ENCODE assay signal across 15 cellular contexts in genomic region chr10:29522038-29522855, GRCh38.
A peak's percentile ranks its signal among the peaks of the same experiment; 100 is the strongest.
DNase-seq lines count a peak whose midpoint lies in the region; ATAC-seq, FAIRE-seq and TF ChIP-seq lines count a peak whose summit lies in the region.
"Had no signal": no experiment of that assay in that cellular context is flagged by ENCODE, and none has a peak within 500 bp of the region (broad histone marks: within the 10 kb centered on the region; RNA-seq: fewer than 3 reads in every experiment).

No MANE protein-coding gene starts in this region.

- no peaks in the 10 kb centered on the region for H3K27me3 Mint-ChIP-seq in CD8-positive, alpha-beta T cell (ENCODE audit: low read depth)
- H3K27me3 Mint-ChIP-seq: CD4-positive, CD25-positive, alpha-beta regulatory T cell; stimulated activated memory B cell treated with anti-CD40 and anti-IgM and Interleukin-4, amounts not matched to agents 10 μg/mL and 1 μg/mL and 100 μg/mL, for 72 hours had no signal

- H3K36me3 ChIP-seq in CD8-positive, alpha-beta T cell (ENCODE audit: insufficient read depth, low read length): peaks cover 8% of the 10 kb centered on the region
- H3K36me3 ChIP-seq in ascending aorta (peaks cover 40 to 65% of the 10 kb centered on the region in 2 donors), kidney (ENCODE audit: control insufficient read depth in 1 of 2, insufficient read depth in 2 of 2, low read length in 2 of 2) (peaks cover 0 to 4% of the 10 kb centered on the region in 2 donors)

- no peak for TF ChIP-seq CTCF in CD8-positive, alpha-beta T cell (IDR thresholded peaks at IDR 0.05)
- TF ChIP-seq CTCF in ascending aorta (IDR thresholded peaks at IDR 0.05) (no peak), kidney (IDR thresholded peaks at IDR 0.05; ENCODE audit: borderline replicate concordance, extremely low read depth, insufficient read depth) (no peak)

- H3K27ac ChIP-seq in CD8-positive, alpha-beta T cell (ENCODE audit: low read depth, low read length): no peak overlapping the region
- H3K27ac ChIP-seq in ascending aorta (peak overlapping the region; percentile 64), kidney (ENCODE audit: low read depth in 2 of 2, low read length in 2 of 2) (peak overlapping the region; percentile 54 to 73)

- no peak for FAIRE-seq in kidney (lab: Jason Lieb, UNC)

- CTCF ChIA-PET in CD8-positive, alpha-beta T cell (lab: Charles Lee): interaction anchor here (1.0 to 4.9 kb wide), 3 partner anchors 8 to 67 kb away, joined by 3 to 26 read pairs (median 4); no protein-coding TSS in a partner anchor

- H3K36me3 Mint-ChIP-seq in CD8-positive, alpha-beta T cell: peaks cover 79% of the 10 kb centered on the region
- H3K36me3 Mint-ChIP-seq: stimulated activated memory B cell treated with anti-CD40 and anti-IgM and Interleukin-4, amounts not matched to agents 10 μg/mL and 1 μg/mL and 100 μg/mL, for 72 hours had no signal

- no peak overlapping the region for H3K4me3 ChIP-seq in CD8-positive, alpha-beta T cell (ENCODE audit: low read depth, low read length)
- H3K4me3 ChIP-seq in ascending aorta: peak overlapping the region in 1 of 2 donors; percentile 20
- peak overlapping the region; percentile 41 to 53 for H3K4me3 ChIP-seq in kidney (ENCODE audit: low read length in 2 of 2)
- H3K4me3 ChIP-seq: lung had no signal

- peak overlapping the region in 1 of 2 donors; percentile 68 for H3K9ac ChIP-seq in kidney (ENCODE audit: low read length in 2 of 2)

- intact Hi-C loops in CD8-positive, alpha-beta T cell (cut with DNase I, micrococcal nuclease): no loop called here
- intact Hi-C loops in ascending aorta (cut with DNase I) (loop anchor here (10.0 kb wide), 1 partner anchor 213 kb away; no protein-coding TSS in a partner anchor), kidney (cut with DNase I) (no loop called here)

- H3K4me3 Mint-ChIP-seq in CD8-positive, alpha-beta T cell: peak overlapping the region; percentile 37
- H3K4me3 Mint-ChIP-seq: CD4-positive, CD25-positive, alpha-beta regulatory T cell; stimulated activated memory B cell treated with anti-CD40 and anti-IgM and Interleukin-4, amounts not matched to agents 10 μg/mL and 1 μg/mL and 100 μg/mL, for 72 hours had no signal

- no peak for ATAC-seq in CD8-positive, alpha-beta T cell
- ATAC-seq: stimulated activated memory B cell treated with anti-CD40 and anti-IgM and Interleukin-4, amounts not matched to agents 10 μg/mL and 1 μg/mL and 100 μg/mL, for 72 hours had no signal

- H3K9me3 ChIP-seq in CD8-positive, alpha-beta T cell (ENCODE audit: low read length): no peaks in the 10 kb centered on the region
- H3K9me3 ChIP-seq in ascending aorta (no peaks in the 10 kb centered on the region), kidney (ENCODE audit: control insufficient read depth in 1 of 2, low read length in 2 of 2) (no peaks in the 10 kb centered on the region)

- POLR2A ChIA-PET in CD8-positive, alpha-beta T cell (lab: Charles Lee): no interaction called here

- no peak overlapping the region for H3K27ac Mint-ChIP-seq in CD8-positive, alpha-beta T cell
- H3K27ac Mint-ChIP-seq: stimulated activated memory B cell treated with anti-CD40 and anti-IgM and Interleukin-4, amounts not matched to agents 10 μg/mL and 1 μg/mL and 100 μg/mL, for 72 hours had no signal

- peaks cover 4% of the 10 kb centered on the region for H3K4me1 Mint-ChIP-seq in CD8-positive, alpha-beta T cell (ENCODE audit: low read depth)
- H3K4me1 Mint-ChIP-seq: CD4-positive, CD25-positive, alpha-beta regulatory T cell; stimulated activated memory B cell treated with anti-CD40 and anti-IgM and Interleukin-4, amounts not matched to agents 10 μg/mL and 1 μg/mL and 100 μg/mL, for 72 hours had no signal

- DNase-seq in CD8-positive, alpha-beta T cell: no peak
- DNase-seq in ascending aorta (ENCODE audit: low spot score in 2 of 2): no peak
- DNase-seq in kidney: peak; percentile 84
- peak; percentile 64 for DNase-seq in retina
- DNase-seq in activated CD8-positive, alpha-beta memory T cell treated with anti-CD3 and anti-CD28 coated beads for 24 hours: no peak
- no peak for DNase-seq in activated CD4-positive, CD25-positive, alpha-beta regulatory T cell treated with anti-CD3 and anti-CD28 coated beads, Interleukin-2, amount 50 U/mL, for 72 hours
- DNase-seq in pons (ENCODE audit: low spot score): no peak
- no peak for DNase-seq in HT-29 (ENCODE audit: low spot score)
- DNase-seq: amniotic stem cell; CD4-positive, CD25-positive, alpha-beta regulatory T cell; NCI-H774; stimulated activated CD4-positive, alpha-beta T cell treated with anti-CD3 and anti-CD28 coated beads, Interleukin-15, amount 100 ng/mL, for 24 hours; SW 1271 had no signal

- no peaks in the 10 kb centered on the region for H3K9me3 Mint-ChIP-seq in CD8-positive, alpha-beta T cell
- H3K9me3 Mint-ChIP-seq: CD4-positive, CD25-positive, alpha-beta regulatory T cell; stimulated activated memory B cell treated with anti-CD40 and anti-IgM and Interleukin-4, amounts not matched to agents 10 μg/mL and 1 μg/mL and 100 μg/mL, for 72 hours had no signal

- no peaks in the 10 kb centered on the region for H3K27me3 ChIP-seq in CD8-positive, alpha-beta T cell (ENCODE audit: insufficient read depth, low read length)
- no peaks in the 10 kb centered on the region for H3K27me3 ChIP-seq in ascending aorta

- H3K4me1 ChIP-seq in CD8-positive, alpha-beta T cell (ENCODE audit: insufficient read depth, low read length): no peaks in the 10 kb centered on the region
- H3K4me1 ChIP-seq in ascending aorta (peaks cover 0 to 15% of the 10 kb centered on the region in 2 donors), kidney (ENCODE audit: control insufficient read depth in 1 of 2, insufficient read depth in 1 of 2, low read depth in 1 of 2, low read length in 2 of 2) (peaks cover 6 to 20% of the 10 kb centered on the region in 2 donors)

Comparison
In these comparisons a context has a peak if more than half of its experiments do, and no peak if none do; other contexts are left out.
1. DNase-seq: peak in kidney (single experiment) and retina (single experiment); none in CD8-positive, alpha-beta T cell (0 of 7), ascending aorta (0 of 2), activated CD8-positive, alpha-beta memory T cell treated with anti-CD3 and anti-CD28 coated beads for 24 hours (single experiment), activated CD4-positive, CD25-positive, alpha-beta regulatory T cell treated with anti-CD3 and anti-CD28 coated beads, Interleukin-2, amount 50 U/mL, for 72 hours (single experiment), pons (single experiment) and HT-29 (single experiment).